Comparison of ENCODE assay signal across 16 cellular contexts in the genomic region with DNA sequence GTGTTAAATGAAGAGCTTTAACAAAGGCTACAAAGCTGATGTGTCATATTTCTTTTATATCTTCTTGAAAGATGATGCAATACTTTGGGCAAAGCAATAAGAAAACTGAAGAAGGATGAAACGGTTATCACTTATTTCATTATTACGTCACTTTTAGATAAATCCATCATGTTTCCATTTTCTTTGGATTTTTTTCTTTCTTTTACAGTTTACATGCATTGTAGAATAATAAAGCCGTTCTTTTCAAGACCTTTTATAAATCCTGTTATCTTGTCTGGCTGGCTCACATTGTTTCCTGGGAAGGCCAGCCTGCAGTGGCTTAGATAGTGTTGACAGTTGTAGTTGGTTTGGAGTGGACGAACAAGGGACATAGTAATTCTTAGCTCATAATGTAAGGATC. TPM values are rescaled to one million over a fixed set of nuclear protein-coding genes. Genes with fewer than 3 reads are reported as not detected.
DNase-seq lines count a peak whose midpoint lies in the region; ATAC-seq and TF ChIP-seq lines count a peak whose summit lies in the region.
"Had no signal": no experiment of that assay in that cellular context is flagged by ENCODE, and none has a peak within 500 bp of the region (broad histone marks: within the 10 kb centered on the region; RNA-seq: fewer than 3 reads in every experiment).

No MANE protein-coding gene starts in this region.

- peaks cover 2 to 5% of the 10 kb centered on the region in 2 experiments; a peak in 2 of 4 replicates for H3K4me1 ChIP-seq in SK-N-SH (ENCODE audit: control insufficient read depth in 1 of 2, insufficient read depth in 2 of 2, low read depth in 1 of 2, low read length in 1 of 2)
- H3K4me1 ChIP-seq: ascending aorta, gastroesophageal sphincter had no signal

- peaks cover 0 to 23% of the 10 kb centered on the region in 2 experiments for H3K36me3 ChIP-seq in SK-N-SH (replicated peaks in 1 of 2; ENCODE audit: control insufficient read depth in 1 of 2, insufficient read depth in 2 of 2, low read length in 1 of 2)
- H3K36me3 ChIP-seq: ascending aorta, gastroesophageal sphincter, HAP-1 had no signal

- H3K4me3 Mint-ChIP-seq in osteocyte (ENCODE audit: unreplicated experiment) = no peak overlapping the region
- H3K4me3 Mint-ChIP-seq: stimulated activated memory B cell treated with anti-CD40 and anti-IgM and Interleukin-4, amounts not matched to agents 10 μg/mL and 1 μg/mL and 100 μg/mL, for 72 hours had no signal

- H3K4me3 ChIP-seq in SK-N-SH (ENCODE audit: low read depth in 2 of 2, low read length in 1 of 2) (no peak overlapping the region), choroid plexus epithelial cell (ENCODE audit: low read depth, low read length) (no peak overlapping the region)
- H3K4me3 ChIP-seq: ascending aorta, gastroesophageal sphincter, HAP-1 had no signal

- TF ChIP-seq EP300 in SK-N-SH (IDR thresholded peaks at IDR 0.05; ENCODE audit: borderline replicate concordance in 1 of 2, low read depth in 1 of 2, low read length in 1 of 2) = no peak

- CTCF ChIA-PET in SK-N-SH (lab: Yijun Ruan, JAX) (interaction anchor here (0.6 to 1.9 kb wide), 12 partner anchors 8 to 430 kb away, joined by 3 to 14 read pairs (median 4); no protein-coding TSS in a partner anchor), RWPE1 (lab: Yijun Ruan, JAX) (interaction anchor here (0.6 to 1.3 kb wide), 6 partner anchors 9 to 441 kb away, joined by 3 to 5 read pairs (median 3); no protein-coding TSS in a partner anchor)

- H3K9me3 Mint-ChIP-seq in osteocyte (ENCODE audit: unreplicated experiment) = no peaks in the 10 kb centered on the region
- H3K9me3 Mint-ChIP-seq: stimulated activated memory B cell treated with anti-CD40 and anti-IgM and Interleukin-4, amounts not matched to agents 10 μg/mL and 1 μg/mL and 100 μg/mL, for 72 hours had no signal

- POLR2A ChIA-PET in SK-N-SH (lab: Yijun Ruan, JAX) = no interaction called here
- POLR2A ChIA-PET in RWPE1 (lab: Yijun Ruan, JAX; ENCODE audit: low non-redundant PET) = no interaction called here

- ATAC-seq in SK-N-SH treated with all-trans-retinoic acid at 6 μM for 48 hours (peak; percentile 12; the same call in 1 of the 3 replicates), HG03571 (IDR thresholded peaks at IDR 0.05; ENCODE audit: unreplicated experiment) (no peak)

- H3K9me3 ChIP-seq in SK-N-SH = no peaks in the 10 kb centered on the region
- H3K9me3 ChIP-seq: ascending aorta, gastroesophageal sphincter had no signal

- H3K9me2 ChIP-seq in SK-N-SH = no peaks in the 10 kb centered on the region

- H3K27ac ChIP-seq in SK-N-SH (ENCODE audit: low read depth in 2 of 2, low read length in 1 of 2) = no peak overlapping the region
- H3K27ac ChIP-seq in RWPE1 = no peak overlapping the region
- H3K27ac ChIP-seq: ascending aorta, gastroesophageal sphincter had no signal

- DNase-seq in SK-N-SH (no peak), NCI-H226 (peak; percentile 19), choroid plexus epithelial cell (ENCODE audit: low read depth) (peak; percentile 18), osteocyte (ENCODE audit: extremely low spot score, unreplicated experiment) (no peak), RWPE1 (ENCODE audit: low spot score) (no peak), glomerular visceral epithelial cell (ENCODE audit: extremely low spot score) (no peak)
- DNase-seq: 8988T; activated CD4-positive, alpha-beta T cell treated with anti-CD3 and anti-CD28 coated beads, Interleukin-2, amount 50 U/mL, for 4 hours; DMS79 treated with DMSO at 0.1 percent for 48 hours; occipital lobe had no signal

- H3K36me3 Mint-ChIP-seq in osteocyte (ENCODE audit: unreplicated experiment) = no peaks in the 10 kb centered on the region
- H3K36me3 Mint-ChIP-seq: stimulated activated memory B cell treated with anti-CD40 and anti-IgM and Interleukin-4, amounts not matched to agents 10 μg/mL and 1 μg/mL and 100 μg/mL, for 72 hours had no signal

- H3K9ac ChIP-seq in SK-N-SH = no peak overlapping the region

- H4K20me1 ChIP-seq in SK-N-SH (ENCODE audit: insufficient read depth) = peaks cover 61% of the 10 kb centered on the region

- 92% methylated on average over 4 of the region's 4 CpGs for WGBS in SK-N-SH (ENCODE audit: low lambda C conversion rate)

- H3F3A ChIP-seq in SK-N-SH (replicated peaks; ENCODE audit: insufficient read depth) = peaks cover 8% of the 10 kb centered on the region

- no peak overlapping the region for H2AFZ ChIP-seq in SK-N-SH (ENCODE audit: low read depth)

- no peak for TF ChIP-seq CTCF in SK-N-SH (IDR thresholded peaks at IDR 0.05)
- no peak for TF ChIP-seq CTCF in choroid plexus epithelial cell (conservative IDR thresholded peaks at IDR 0.05; ENCODE audit: low read depth, low read length)
- TF ChIP-seq CTCF in osteocyte (IDR thresholded peaks at IDR 0.05) = no peak
- TF ChIP-seq CTCF in RWPE1 (conservative IDR thresholded peaks at IDR 0.05; ENCODE audit: low read depth) = no peak

- H3K27me3 Mint-ChIP-seq in osteocyte (ENCODE audit: unreplicated experiment) = no peaks in the 10 kb centered on the region

- H3K4me1 Mint-ChIP-seq in osteocyte (ENCODE audit: unreplicated experiment) = peaks cover 14% of the 10 kb centered on the region

- H3K4me2 ChIP-seq in SK-N-SH = no peak overlapping the region

- TF ChIP-seq RAD21 in SK-N-SH (IDR thresholded peaks at IDR 0.05; ENCODE audit: low read length) = no peak

- no peaks in the 10 kb centered on the region for H3K27me3 ChIP-seq in SK-N-SH (ENCODE audit: insufficient read depth)
- H3K27me3 ChIP-seq: ascending aorta, gastroesophageal sphincter had no signal

- peak overlapping the region; percentile 36 for H3K27ac Mint-ChIP-seq in osteocyte (ENCODE audit: unreplicated experiment)
- H3K27ac Mint-ChIP-seq: stimulated activated memory B cell treated with anti-CD40 and anti-IgM and Interleukin-4, amounts not matched to agents 10 μg/mL and 1 μg/mL and 100 μg/mL, for 72 hours had no signal

- H3K79me2 ChIP-seq in SK-N-SH (ENCODE audit: insufficient read depth) = peaks cover 100% of the 10 kb centered on the region

TF ChIP-seq in SK-N-SH treated with all-trans-retinoic acid at 6 μM for 48 hours, 23 proteins besides CTCF, POLR2A, EP300 and RAD21 (continues in another document):
- TF ChIP-seq, protein P1, sequence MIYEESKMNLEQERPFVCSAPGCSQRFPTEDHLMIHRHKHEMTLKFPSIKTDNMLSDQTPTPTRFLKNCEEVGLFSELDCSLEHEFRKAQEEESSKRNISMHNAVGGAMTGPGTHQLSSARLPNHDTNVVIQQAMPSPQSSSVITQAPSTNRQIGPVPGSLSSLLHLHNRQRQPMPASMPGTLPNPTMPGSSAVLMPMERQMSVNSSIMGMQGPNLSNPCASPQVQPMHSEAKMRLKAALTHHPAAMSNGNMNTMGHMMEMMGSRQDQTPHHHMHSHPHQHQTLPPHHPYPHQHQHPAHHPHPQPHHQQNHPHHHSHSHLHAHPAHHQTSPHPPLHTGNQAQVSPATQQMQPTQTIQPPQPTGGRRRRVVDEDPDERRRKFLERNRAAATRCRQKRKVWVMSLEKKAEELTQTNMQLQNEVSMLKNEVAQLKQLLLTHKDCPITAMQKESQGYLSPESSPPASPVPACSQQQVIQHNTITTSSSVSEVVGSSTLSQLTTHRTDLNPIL (CRISPR knock-in tag; IDR thresholded peaks at IDR 0.05; ENCODE audit: low read depth) = no peak
- TF ChIP-seq, protein P2, sequence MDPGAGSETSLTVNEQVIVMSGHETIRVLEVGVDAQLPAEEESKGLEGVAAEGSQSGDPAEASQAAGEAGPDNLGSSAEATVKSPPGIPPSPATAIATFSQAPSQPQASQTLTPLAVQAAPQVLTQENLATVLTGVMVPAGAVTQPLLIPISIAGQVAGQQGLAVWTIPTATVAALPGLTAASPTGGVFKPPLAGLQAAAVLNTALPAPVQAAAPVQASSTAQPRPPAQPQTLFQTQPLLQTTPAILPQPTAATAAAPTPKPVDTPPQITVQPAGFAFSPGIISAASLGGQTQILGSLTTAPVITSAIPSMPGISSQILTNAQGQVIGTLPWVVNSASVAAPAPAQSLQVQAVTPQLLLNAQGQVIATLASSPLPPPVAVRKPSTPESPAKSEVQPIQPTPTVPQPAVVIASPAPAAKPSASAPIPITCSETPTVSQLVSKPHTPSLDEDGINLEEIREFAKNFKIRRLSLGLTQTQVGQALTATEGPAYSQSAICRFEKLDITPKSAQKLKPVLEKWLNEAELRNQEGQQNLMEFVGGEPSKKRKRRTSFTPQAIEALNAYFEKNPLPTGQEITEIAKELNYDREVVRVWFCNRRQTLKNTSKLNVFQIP (CRISPR knock-in tag; IDR thresholded peaks at IDR 0.05; ENCODE audit: borderline replicate concordance, low read depth) = no peak
- TF ChIP-seq OSR1 (CRISPR knock-in tag; IDR thresholded peaks at IDR 0.05) = no peak

TF ChIP-seq in SK-N-SH, 30 proteins besides CTCF, POLR2A, EP300 and RAD21 (continues in another document):
- TF ChIP-seq, protein P3, sequence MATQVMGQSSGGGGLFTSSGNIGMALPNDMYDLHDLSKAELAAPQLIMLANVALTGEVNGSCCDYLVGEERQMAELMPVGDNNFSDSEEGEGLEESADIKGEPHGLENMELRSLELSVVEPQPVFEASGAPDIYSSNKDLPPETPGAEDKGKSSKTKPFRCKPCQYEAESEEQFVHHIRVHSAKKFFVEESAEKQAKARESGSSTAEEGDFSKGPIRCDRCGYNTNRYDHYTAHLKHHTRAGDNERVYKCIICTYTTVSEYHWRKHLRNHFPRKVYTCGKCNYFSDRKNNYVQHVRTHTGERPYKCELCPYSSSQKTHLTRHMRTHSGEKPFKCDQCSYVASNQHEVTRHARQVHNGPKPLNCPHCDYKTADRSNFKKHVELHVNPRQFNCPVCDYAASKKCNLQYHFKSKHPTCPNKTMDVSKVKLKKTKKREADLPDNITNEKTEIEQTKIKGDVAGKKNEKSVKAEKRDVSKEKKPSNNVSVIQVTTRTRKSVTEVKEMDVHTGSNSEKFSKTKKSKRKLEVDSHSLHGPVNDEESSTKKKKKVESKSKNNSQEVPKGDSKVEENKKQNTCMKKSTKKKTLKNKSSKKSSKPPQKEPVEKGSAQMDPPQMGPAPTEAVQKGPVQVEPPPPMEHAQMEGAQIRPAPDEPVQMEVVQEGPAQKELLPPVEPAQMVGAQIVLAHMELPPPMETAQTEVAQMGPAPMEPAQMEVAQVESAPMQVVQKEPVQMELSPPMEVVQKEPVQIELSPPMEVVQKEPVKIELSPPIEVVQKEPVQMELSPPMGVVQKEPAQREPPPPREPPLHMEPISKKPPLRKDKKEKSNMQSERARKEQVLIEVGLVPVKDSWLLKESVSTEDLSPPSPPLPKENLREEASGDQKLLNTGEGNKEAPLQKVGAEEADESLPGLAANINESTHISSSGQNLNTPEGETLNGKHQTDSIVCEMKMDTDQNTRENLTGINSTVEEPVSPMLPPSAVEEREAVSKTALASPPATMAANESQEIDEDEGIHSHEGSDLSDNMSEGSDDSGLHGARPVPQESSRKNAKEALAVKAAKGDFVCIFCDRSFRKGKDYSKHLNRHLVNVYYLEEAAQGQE (IDR thresholded peaks at IDR 0.05; ENCODE audit: low read depth, low read length) = no peak
- TF ChIP-seq MEF2A (IDR thresholded peaks at IDR 0.05; ENCODE audit: borderline replicate concordance, low read depth) = no peak

RNA-seq across cellular contexts. Expression of a gene that starts 28.9 kb away (rescaled TPM):
- polyA plus RNA-seq in SK-N-SH (2012; rRNA removed) = 23.0 and 26.4 TPM in 2 replicates
- 14.4 and 17.0 TPM in 2 replicates for polyA plus RNA-seq in SK-N-SH (2012; cell fraction: cytosol; rRNA removed)
- 46.6 and 65.1 TPM in 2 replicates for polyA plus RNA-seq in SK-N-SH (2012; cell fraction: nucleus; rRNA removed)
- 40.3 and 41.1 TPM in 2 replicates for total RNA-seq in osteocyte

Comparison
In these comparisons a context has a peak if more than half of its experiments do, and no peak if none do; other contexts are left out.
1. DNase-seq: peak in NCI-H226 (single experiment) and choroid plexus epithelial cell (single experiment); none in SK-N-SH (single experiment), osteocyte (single experiment), RWPE1 (single experiment) and glomerular visceral epithelial cell (single experiment).